ENCODE assay signal across 1 cellular context in the genomic region with DNA sequence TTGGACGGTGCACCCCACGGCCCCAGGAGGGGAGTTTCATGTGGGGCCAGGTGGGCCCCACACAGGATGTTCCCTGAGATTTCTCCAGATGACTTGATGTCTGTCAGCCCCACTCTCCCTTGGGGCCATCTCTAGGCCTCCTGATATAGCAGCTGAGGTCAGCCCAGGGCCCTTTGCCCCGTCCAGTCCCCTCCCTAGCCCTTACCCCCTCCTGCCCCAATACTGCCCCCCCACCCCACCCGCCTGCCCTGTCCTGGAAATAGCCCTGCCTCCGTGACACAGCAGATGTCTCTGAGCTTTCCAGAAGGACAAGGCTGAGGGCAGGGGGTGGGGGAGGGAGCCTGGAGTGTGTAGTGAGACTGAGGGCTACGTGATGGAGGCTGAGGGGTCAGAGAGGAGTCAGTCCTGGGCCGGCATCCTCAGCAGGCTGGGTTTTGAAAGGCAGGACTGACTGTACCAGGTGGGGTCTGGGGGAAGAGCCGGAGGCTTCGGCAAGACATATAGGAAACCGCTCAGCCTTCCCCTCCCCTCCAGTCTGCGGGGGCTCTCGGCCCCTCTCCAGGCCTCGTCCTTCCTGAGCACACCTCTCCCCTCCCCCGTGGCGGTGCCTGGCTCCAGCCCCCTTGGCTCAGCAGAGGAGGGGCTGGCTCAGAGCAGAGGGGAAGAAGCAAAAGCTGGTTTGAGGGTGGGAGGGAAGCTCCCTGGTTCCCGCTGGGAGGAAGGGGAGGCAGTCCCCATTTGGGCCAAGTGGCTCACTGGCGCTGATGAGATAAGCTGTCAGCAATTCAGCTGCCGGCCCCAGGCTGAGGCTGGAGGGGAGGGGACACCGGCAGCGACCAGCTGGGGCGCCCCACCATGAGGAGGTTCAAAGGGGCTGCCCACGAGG.
A peak's percentile ranks its signal among the peaks of the same experiment; 100 is the strongest.
TF ChIP-seq lines count a peak whose summit lies in the region.

No MANE protein-coding gene starts in this region.

TF ChIP-seq in K562, 482 proteins besides CTCF, POLR2A, EP300 and RAD21 (continued from another document and continues in another):
- TF ChIP-seq, protein P1, sequence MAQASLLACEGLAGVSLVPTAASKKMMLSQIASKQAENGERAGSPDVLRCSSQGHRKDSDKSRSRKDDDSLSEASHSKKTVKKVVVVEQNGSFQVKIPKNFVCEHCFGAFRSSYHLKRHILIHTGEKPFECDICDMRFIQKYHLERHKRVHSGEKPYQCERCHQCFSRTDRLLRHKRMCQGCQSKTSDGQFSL (CRISPR knock-in tag; IDR thresholded peaks at IDR 0.05) = peak; percentile 93
- TF ChIP-seq, protein P1 (tag; IDR thresholded peaks at IDR 0.05) = peak in 1 of 2 experiments; percentile 99; a peak in 2 of 4 replicates
- no peak for TF ChIP-seq ZNF668 (CRISPR knock-in tag; IDR thresholded peaks at IDR 0.05)
- TF ChIP-seq NFXL1 (CRISPR knock-in tag; IDR thresholded peaks at IDR 0.05) = no peak
- TF ChIP-seq ERF (CRISPR knock-in tag; IDR thresholded peaks at IDR 0.05) = no peak
- peak; percentile 61 for TF ChIP-seq JUND (IDR thresholded peaks at IDR 0.05; ENCODE audit: borderline replicate concordance, low read depth, low read length)
- TF ChIP-seq JUND (tag; IDR thresholded peaks at IDR 0.05; ENCODE audit: borderline replicate concordance, low read depth, low read length) = peak; percentile 53; the same call in 1 of the 3 replicates
- TF ChIP-seq ZNF24 (IDR thresholded peaks at IDR 0.05) = peak; percentile 31; the same call in 1 of the 2 replicates
- 0 out of 2 replicates have a peak, but pooled peaks have one; percentile 34 for TF ChIP-seq ZFPM2 (CRISPR knock-in tag; IDR thresholded peaks at IDR 0.05)
- peak; percentile 80; the same call in 1 of the 2 replicates for TF ChIP-seq HDGF (IDR thresholded peaks at IDR 0.05)
- peak; percentile 80 for TF ChIP-seq ZNF395 (CRISPR knock-in tag; IDR thresholded peaks at IDR 0.05)
- peak; percentile 18 for TF ChIP-seq GATAD2A (IDR thresholded peaks at IDR 0.05)
- TF ChIP-seq GABPA (tag; conservative IDR thresholded peaks at IDR 0.05; ENCODE audit: low read depth) = peak; percentile 34; the same call in 1 of the 2 replicates
- TF ChIP-seq ZNF830 (CRISPR knock-in tag; IDR thresholded peaks at IDR 0.05) = no peak
- peak; percentile 75; the same call in 1 of the 2 replicates for TF ChIP-seq SREBF2 (CRISPR knock-in tag; IDR thresholded peaks at IDR 0.05)
- peak; percentile 52; the same call in 1 of the 2 replicates for TF ChIP-seq FOSL1 (tag; conservative IDR thresholded peaks at IDR 0.05)
- TF ChIP-seq NR2F6 (CRISPR knock-in tag; IDR thresholded peaks at IDR 0.05) = no peak; the same call in 1 of the 2 replicates
- TF ChIP-seq KDM1A (IDR thresholded peaks at IDR 0.05) = peak in 1 of 2 experiments; percentile 68; a peak in 2 of 4 replicates
- TF ChIP-seq ZNF436 (CRISPR knock-in tag; IDR thresholded peaks at IDR 0.05) = no peak
- no peak for TF ChIP-seq PCBP1 (IDR thresholded peaks at IDR 0.05; ENCODE audit: low read depth, low read length, poor library complexity, severe bottlenecking)
- TF ChIP-seq SMARCA5 (IDR thresholded peaks at IDR 0.05) = peak; percentile 10; the same call in 1 of the 2 replicates
- peak in 1 of 2 experiments; percentile 55; a peak in 2 of 4 replicates for TF ChIP-seq ZNF639 (CRISPR knock-in tag; conservative IDR thresholded peaks at IDR 0.05 in 1 of 2, IDR thresholded peaks at IDR 0.05 in 1 of 2)
- TF ChIP-seq ZNF280B (CRISPR knock-in tag; IDR thresholded peaks at IDR 0.05) = no peak
- peak; percentile 61 for TF ChIP-seq MAFF (IDR thresholded peaks at IDR 0.05; ENCODE audit: low read length)
- TF ChIP-seq MAZ (CRISPR knock-in tag; conservative IDR thresholded peaks at IDR 0.05 in 1 of 2, IDR thresholded peaks at IDR 0.05 in 1 of 2) = peak; percentile 22 to 82; a peak in 3 of 4 replicates
- peak; percentile 78 for TF ChIP-seq NBN (IDR thresholded peaks at IDR 0.05; ENCODE audit: low read depth)
- TF ChIP-seq THAP12 (CRISPR knock-in tag; IDR thresholded peaks at IDR 0.05) = peak; percentile 23; the same call in 1 of the 2 replicates
- no peak for TF ChIP-seq SAFB2 (IDR thresholded peaks at IDR 0.05; ENCODE audit: borderline replicate concordance, low read depth, low read length, severe bottlenecking)
- TF ChIP-seq VEZF1 (CRISPR knock-in tag; IDR thresholded peaks at IDR 0.05) = peak; percentile 94
- TF ChIP-seq ZKSCAN8 (CRISPR knock-in tag; IDR thresholded peaks at IDR 0.05) = 0 out of 2 replicates have a peak, but pooled peaks have one; percentile 33
- peak; percentile 90 for TF ChIP-seq DACH1 (IDR thresholded peaks at IDR 0.05; ENCODE audit: partially characterized antibody)
- peak; percentile 70; the same call in 1 of the 2 replicates for TF ChIP-seq ZNF444 (CRISPR knock-in tag; IDR thresholded peaks at IDR 0.05)
- TF ChIP-seq ARNT (IDR thresholded peaks at IDR 0.05) = peak in 1 of 2 experiments; percentile 32; a peak in 2 of 4 replicates
- peak; percentile 43; the same call in 1 of the 2 replicates for TF ChIP-seq CBX5 (IDR thresholded peaks at IDR 0.05; ENCODE audit: borderline replicate concordance, low read depth)
- TF ChIP-seq GTF2F1 (IDR thresholded peaks at IDR 0.05; ENCODE audit: low read depth, low read length) = peak; percentile 30; the same call in 1 of the 2 replicates
- TF ChIP-seq ZNF316 (IDR thresholded peaks at IDR 0.05) = peak; percentile 70
- TF ChIP-seq POLR3A (IDR thresholded peaks at IDR 0.05; ENCODE audit: borderline replicate concordance, extremely low read depth, insufficient read depth, insufficient read length) = no peak
- 0 out of 2 replicates have a peak, but pooled peaks have one; percentile 26 for TF ChIP-seq KDM2B (CRISPR knock-in tag; IDR thresholded peaks at IDR 0.05)
- TF ChIP-seq LCOR (CRISPR knock-in tag; IDR thresholded peaks at IDR 0.05) = peak; percentile 73; the same call in 1 of the 2 replicates
- peak; percentile 88 for TF ChIP-seq NFRKB (IDR thresholded peaks at IDR 0.05; ENCODE audit: low read depth)
- peak; percentile 61; the same call in 1 of the 2 replicates for TF ChIP-seq ELF2 (CRISPR knock-in tag; IDR thresholded peaks at IDR 0.05)
- peak in 2 of 3 experiments; percentile 4 to 56 for TF ChIP-seq YY1 (IDR thresholded peaks at IDR 0.05; ENCODE audit: borderline replicate concordance in 1 of 3, control insufficient read depth in 1 of 3, extremely low read depth in 1 of 3, insufficient read depth in 3 of 3, insufficient read length in 1 of 3, insufficient replicate concordance in 2 of 3, low read depth in 1 of 3, low read length in 2 of 3)
- no peak for TF ChIP-seq HDAC6 (IDR thresholded peaks at IDR 0.05; ENCODE audit: low read depth, low read length)
- no peak for TF ChIP-seq KAT2B (IDR thresholded peaks at IDR 0.05; ENCODE audit: low read depth, low read length)
- no peak for TF ChIP-seq HSF4 (CRISPR knock-in tag; IDR thresholded peaks at IDR 0.05; ENCODE audit: borderline replicate concordance)
- no peak for TF ChIP-seq U2AF2 (optimal IDR thresholded peaks at IDR 0.05; ENCODE audit: low read depth, low read length)
- TF ChIP-seq CREB3 (tag; conservative IDR thresholded peaks at IDR 0.05; ENCODE audit: low read depth) = peak; percentile 15; the same call in 1 of the 2 replicates
- peak; percentile 79 for TF ChIP-seq POLR2G (IDR thresholded peaks at IDR 0.05; ENCODE audit: low read depth, low read length)
- 0 out of 2 replicates have a peak, but pooled peaks have one; percentile 13 for TF ChIP-seq MTA1 (IDR thresholded peaks at IDR 0.05; ENCODE audit: borderline replicate concordance)
